1 cellular context compared by ENCODE assay signal in genomic region chr7:156379242-156380070, GRCh38.
TF ChIP-seq lines count a peak whose summit lies in the region.

No MANE protein-coding gene starts in this region.

TF ChIP-seq in HepG2, 621 proteins besides CTCF, POLR2A, EP300 and RAD21 (continued from another document and continues in another):
- no peak for TF ChIP-seq HNF1A (IDR thresholded peaks at IDR 0.05; ENCODE audit: low read depth)
- peak; percentile 48; the same call in 1 of the 2 replicates for TF ChIP-seq HNF1A (CRISPR knock-in tag; IDR thresholded peaks at IDR 0.05; ENCODE audit: borderline replicate concordance)
- no peak for TF ChIP-seq SNAPC5 (CRISPR knock-in tag; IDR thresholded peaks at IDR 0.05; ENCODE audit: borderline replicate concordance)
- TF ChIP-seq ZNF567 (CRISPR knock-in tag; IDR thresholded peaks at IDR 0.05; ENCODE audit: borderline replicate concordance) = no peak
- TF ChIP-seq MYNN (CRISPR knock-in tag; IDR thresholded peaks at IDR 0.05; ENCODE audit: low read depth) = no peak
- TF ChIP-seq ZNF841 (CRISPR knock-in tag; IDR thresholded peaks at IDR 0.05; ENCODE audit: borderline replicate concordance) = no peak
- no peak for TF ChIP-seq E2F1 (CRISPR knock-in tag; IDR thresholded peaks at IDR 0.05)
- TF ChIP-seq, protein P1, sequence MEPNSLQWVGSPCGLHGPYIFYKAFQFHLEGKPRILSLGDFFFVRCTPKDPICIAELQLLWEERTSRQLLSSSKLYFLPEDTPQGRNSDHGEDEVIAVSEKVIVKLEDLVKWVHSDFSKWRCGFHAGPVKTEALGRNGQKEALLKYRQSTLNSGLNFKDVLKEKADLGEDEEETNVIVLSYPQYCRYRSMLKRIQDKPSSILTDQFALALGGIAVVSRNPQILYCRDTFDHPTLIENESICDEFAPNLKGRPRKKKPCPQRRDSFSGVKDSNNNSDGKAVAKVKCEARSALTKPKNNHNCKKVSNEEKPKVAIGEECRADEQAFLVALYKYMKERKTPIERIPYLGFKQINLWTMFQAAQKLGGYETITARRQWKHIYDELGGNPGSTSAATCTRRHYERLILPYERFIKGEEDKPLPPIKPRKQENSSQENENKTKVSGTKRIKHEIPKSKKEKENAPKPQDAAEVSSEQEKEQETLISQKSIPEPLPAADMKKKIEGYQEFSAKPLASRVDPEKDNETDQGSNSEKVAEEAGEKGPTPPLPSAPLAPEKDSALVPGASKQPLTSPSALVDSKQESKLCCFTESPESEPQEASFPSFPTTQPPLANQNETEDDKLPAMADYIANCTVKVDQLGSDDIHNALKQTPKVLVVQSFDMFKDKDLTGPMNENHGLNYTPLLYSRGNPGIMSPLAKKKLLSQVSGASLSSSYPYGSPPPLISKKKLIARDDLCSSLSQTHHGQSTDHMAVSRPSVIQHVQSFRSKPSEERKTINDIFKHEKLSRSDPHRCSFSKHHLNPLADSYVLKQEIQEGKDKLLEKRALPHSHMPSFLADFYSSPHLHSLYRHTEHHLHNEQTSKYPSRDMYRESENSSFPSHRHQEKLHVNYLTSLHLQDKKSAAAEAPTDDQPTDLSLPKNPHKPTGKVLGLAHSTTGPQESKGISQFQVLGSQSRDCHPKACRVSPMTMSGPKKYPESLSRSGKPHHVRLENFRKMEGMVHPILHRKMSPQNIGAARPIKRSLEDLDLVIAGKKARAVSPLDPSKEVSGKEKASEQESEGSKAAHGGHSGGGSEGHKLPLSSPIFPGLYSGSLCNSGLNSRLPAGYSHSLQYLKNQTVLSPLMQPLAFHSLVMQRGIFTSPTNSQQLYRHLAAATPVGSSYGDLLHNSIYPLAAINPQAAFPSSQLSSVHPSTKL (CRISPR knock-in tag; IDR thresholded peaks at IDR 0.05) = peak; percentile 93
- no peak for TF ChIP-seq SPEN (CRISPR knock-in tag; IDR thresholded peaks at IDR 0.05; ENCODE audit: low read depth)
- TF ChIP-seq CREB1 (IDR thresholded peaks at IDR 0.05) = no peak
- peak; percentile 36; the same call in 1 of the 2 replicates for TF ChIP-seq CREB1 (CRISPR knock-in tag; IDR thresholded peaks at IDR 0.05)
- 0 out of 2 replicates have a peak, but pooled peaks have one; percentile 8 for TF ChIP-seq RCOR2 (CRISPR knock-in tag; IDR thresholded peaks at IDR 0.05)
- TF ChIP-seq, protein P2, sequence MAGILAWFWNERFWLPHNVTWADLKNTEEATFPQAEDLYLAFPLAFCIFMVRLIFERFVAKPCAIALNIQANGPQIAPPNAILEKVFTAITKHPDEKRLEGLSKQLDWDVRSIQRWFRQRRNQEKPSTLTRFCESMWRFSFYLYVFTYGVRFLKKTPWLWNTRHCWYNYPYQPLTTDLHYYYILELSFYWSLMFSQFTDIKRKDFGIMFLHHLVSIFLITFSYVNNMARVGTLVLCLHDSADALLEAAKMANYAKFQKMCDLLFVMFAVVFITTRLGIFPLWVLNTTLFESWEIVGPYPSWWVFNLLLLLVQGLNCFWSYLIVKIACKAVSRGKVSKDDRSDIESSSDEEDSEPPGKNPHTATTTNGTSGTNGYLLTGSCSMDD (CRISPR knock-in tag; IDR thresholded peaks at IDR 0.05) = no peak
- no peak for TF ChIP-seq ZNF780A (CRISPR knock-in tag; IDR thresholded peaks at IDR 0.05)
- TF ChIP-seq ARNTL (CRISPR knock-in tag; IDR thresholded peaks at IDR 0.05) = no peak
- no peak for TF ChIP-seq SP4 (CRISPR knock-in tag; IDR thresholded peaks at IDR 0.05)
- no peak for TF ChIP-seq BCL3 (CRISPR knock-in tag; IDR thresholded peaks at IDR 0.05)
- no peak for TF ChIP-seq FOSL1 (CRISPR knock-in tag; IDR thresholded peaks at IDR 0.05; ENCODE audit: borderline replicate concordance)
- TF ChIP-seq ATF7-NPFF (CRISPR knock-in tag; IDR thresholded peaks at IDR 0.05; ENCODE audit: low read depth) = no peak
- peak; percentile 59; the same call in 1 of the 2 replicates for TF ChIP-seq RERE (CRISPR knock-in tag; IDR thresholded peaks at IDR 0.05; ENCODE audit: low read depth)
- no peak for TF ChIP-seq YY1 (IDR thresholded peaks at IDR 0.05; ENCODE audit: insufficient read depth, insufficient replicate concordance, low read depth, low read length)
- no peak for TF ChIP-seq ZNF574 (CRISPR knock-in tag; IDR thresholded peaks at IDR 0.05)
- no peak for TF ChIP-seq ZNF557 (CRISPR knock-in tag; IDR thresholded peaks at IDR 0.05)
- no peak for TF ChIP-seq CCDC6 (CRISPR knock-in tag; IDR thresholded peaks at IDR 0.05)
- TF ChIP-seq GABPB1 (CRISPR knock-in tag; IDR thresholded peaks at IDR 0.05) = no peak
- no peak for TF ChIP-seq MZF1 (CRISPR knock-in tag; IDR thresholded peaks at IDR 0.05; ENCODE audit: borderline replicate concordance)
- 0 out of 2 replicates have a peak, but pooled peaks have one; percentile 18 for TF ChIP-seq GATAD1 (CRISPR knock-in tag; IDR thresholded peaks at IDR 0.05)
- peak; percentile 20; the same call in 1 of the 2 replicates for TF ChIP-seq NR2C2 (CRISPR knock-in tag; IDR thresholded peaks at IDR 0.05; ENCODE audit: borderline replicate concordance)
- no peak for TF ChIP-seq HNRNPH1 (optimal IDR thresholded peaks at IDR 0.05; ENCODE audit: low read depth, low read length)
- no peak for TF ChIP-seq WIZ (CRISPR knock-in tag; IDR thresholded peaks at IDR 0.05)
- TF ChIP-seq PPARG (CRISPR knock-in tag; conservative IDR thresholded peaks at IDR 0.05) = no peak
